Comparison of ENCODE assay signal across 13 cellular contexts in genomic region chr2:186068154-186068826, GRCh38.
DNase-seq lines count a peak whose midpoint lies in the region; ATAC-seq and TF ChIP-seq lines count a peak whose summit lies in the region.
"Had no signal": no experiment of that assay in that cellular context is flagged by ENCODE, and none has a peak within 500 bp of the region (broad histone marks: within the 10 kb centered on the region; RNA-seq: fewer than 3 reads in every experiment).

No MANE protein-coding gene starts in this region.

- no peaks in the 10 kb centered on the region for H3K9me3 ChIP-seq in adrenal gland (replicated peaks in 1 of 3)
- H3K9me3 ChIP-seq: gastrocnemius medialis, testis had no signal

- intact Hi-C loops in adrenal gland (cut with DNase I): no loop called here

- no peaks in the 10 kb centered on the region for H3K27me3 ChIP-seq in adrenal gland
- H3K27me3 ChIP-seq: gastrocnemius medialis, testis had no signal

- no peaks in the 10 kb centered on the region for H3K4me1 ChIP-seq in adrenal gland (replicated peaks in 1 of 2)
- H3K4me1 ChIP-seq: gastrocnemius medialis, testis had no signal

- H3K4me3 Mint-ChIP-seq in nephron progenitor cell: no peak overlapping the region
- H3K4me3 Mint-ChIP-seq: nephron had no signal

- peaks cover 5% of the 10 kb centered on the region for H3K36me3 Mint-ChIP-seq in nephron progenitor cell (ENCODE audit: low read depth)

- H3K27ac Mint-ChIP-seq in nephron progenitor cell: peak overlapping the region; percentile 90

- WGBS in adrenal gland, 4 donors: 79 to 95% (median 92%) methylated on average over 3 of the region's 3 CpGs

- no peak overlapping the region for H3K27ac ChIP-seq in adrenal gland
- H3K27ac ChIP-seq: gastrocnemius medialis, testis had no signal

- peak in 4 of 7 donors; percentile 15 to 88 (median 20) for DNase-seq in adrenal gland
- DNase-seq in nephron progenitor cell: no peak
- no peak for DNase-seq in SKM-1 treated with dmso at 0.1 percent for 144 hours (lab: John Stamatoyannopoulos, UW; ENCODE audit: unreplicated experiment)
- no peak for DNase-seq in activated naive CD4-positive, alpha-beta T cell treated with Interleukin-2 at 50 U/mL for 16 hours
- DNase-seq: Calu3, gastrocnemius medialis, left cardiac atrium, testis had no signal

- H3K4me1 Mint-ChIP-seq in nephron progenitor cell: peaks cover 25% of the 10 kb centered on the region

- no peak for TF ChIP-seq POLR2A in adrenal gland (IDR thresholded peaks at IDR 0.05)

- H3K36me3 ChIP-seq in adrenal gland (replicated peaks in 1 of 2): no peaks in the 10 kb centered on the region
- H3K36me3 ChIP-seq: gastrocnemius medialis had no signal

- ATAC-seq in GM18907 (IDR thresholded peaks at IDR 0.05; ENCODE audit: unreplicated experiment) (peak; percentile 73), HG03342 (IDR thresholded peaks at IDR 0.05; ENCODE audit: unreplicated experiment) (peak; percentile 52), HG02571 (IDR thresholded peaks at IDR 0.05; ENCODE audit: unreplicated experiment) (no peak)

- no peaks in the 10 kb centered on the region for H3K27me3 Mint-ChIP-seq in nephron progenitor cell (ENCODE audit: low read depth, poor library complexity)

- no peaks in the 10 kb centered on the region for H3K9me3 Mint-ChIP-seq in nephron progenitor cell
- H3K9me3 Mint-ChIP-seq: nephron had no signal

- H3K4me3 ChIP-seq in adrenal gland: no peak overlapping the region
- H3K4me3 ChIP-seq: gastrocnemius medialis, smooth muscle cell, testis had no signal

- TF ChIP-seq CTCF in adrenal gland (IDR thresholded peaks at IDR 0.05) (no peak), nephron progenitor cell (IDR thresholded peaks at IDR 0.05) (no peak)

Comparison
In these comparisons a context has a peak if more than half of its experiments do, and no peak if none do; other contexts are left out.
1. DNase-seq: peak in adrenal gland (4 of 7); none in nephron progenitor cell (single experiment), SKM-1 treated with dmso at 0.1 percent for 144 hours (single experiment) and activated naive CD4-positive, alpha-beta T cell treated with Interleukin-2 at 50 U/mL for 16 hours (single experiment).